ENCODE assay signal across 10 cellular contexts in genomic region chr3:151008699-151009098, GRCh38. TPM values are rescaled to one million over a fixed set of nuclear protein-coding genes. Genes with fewer than 3 reads are reported as not detected.
DNase-seq lines count a peak whose midpoint lies in the region; ATAC-seq, FAIRE-seq and TF ChIP-seq lines count a peak whose summit lies in the region.
"Had no signal": no experiment of that assay in that cellular context is flagged by ENCODE, and none has a peak within 500 bp of the region (broad histone marks: within the 10 kb centered on the region; RNA-seq: fewer than 3 reads in every experiment).

No MANE protein-coding gene starts in this region.

- CTCF ChIA-PET in endothelial cell of umbilical vein (lab: Charles Lee) = interaction anchor here (1.0 to 1.5 kb wide), 5 partner anchors 78 to 138 kb away, joined by 3 to 19 read pairs (median 12); partner anchors contain the start of gene MED12L

- H3F3A ChIP-seq in neural progenitor cell (ENCODE audit: low read depth) = peaks cover 28% of the 10 kb centered on the region

- BruUV-seq in endothelial cell of umbilical vein (replicated peaks; lab: Mats Ljungman, UMichigan) = no TSS peak

- no peaks in the 10 kb centered on the region for H3K36me3 ChIP-seq in endothelial cell of umbilical vein (ENCODE audit: control insufficient read depth in 2 of 2, extremely low read depth in 1 of 2, insufficient read depth in 2 of 2, low read length in 2 of 2)
- no peaks in the 10 kb centered on the region for H3K36me3 ChIP-seq in neural progenitor cell
- H3K36me3 ChIP-seq in kidney (ENCODE audit: control insufficient read depth in 1 of 2, insufficient read depth in 2 of 2, low read length in 2 of 2) = no peaks in the 10 kb centered on the region

- H3K9ac ChIP-seq in endothelial cell of umbilical vein (replicated peaks; ENCODE audit: extremely low read depth, insufficient read depth, low read length) = no peak overlapping the region
- no peak overlapping the region for H3K9ac ChIP-seq in neural progenitor cell
- no peak overlapping the region for H3K9ac ChIP-seq in kidney (ENCODE audit: low read length in 2 of 2)

- H3K36me3 Mint-ChIP-seq in neural progenitor cell = no peaks in the 10 kb centered on the region

- no peak for TF ChIP-seq POLR2A in endothelial cell of umbilical vein (IDR thresholded peaks at IDR 0.05; ENCODE audit: low read depth, low read length)

- peaks cover 11% of the 10 kb centered on the region for H3K4me1 Mint-ChIP-seq in neural progenitor cell
- H3K4me1 Mint-ChIP-seq: central memory CD8-positive, alpha-beta T cell had no signal

- H3K27me3 Mint-ChIP-seq in neural progenitor cell (ENCODE audit: insufficient read depth, low read depth) = peaks cover 9% of the 10 kb centered on the region

- DNase-seq in EL = peak; percentile 42
- peak; percentile 24 to 63 for DNase-seq in NCI-H526 (lab: John Stamatoyannopoulos, UW)
- peak; percentile 3 for DNase-seq in endothelial cell of umbilical vein (ENCODE audit: low read depth, low spot score)
- DNase-seq in neural progenitor cell (ENCODE audit: low spot score) = peak; percentile 53
- no peak for DNase-seq in NOMO-1 (lab: John Stamatoyannopoulos, UW; ENCODE audit: unreplicated experiment in 2 of 2)
- no peak for DNase-seq in kidney
- no peak for DNase-seq in NCI-H187 treated with DMSO at 0.1 percent for 48 hours (lab: John Stamatoyannopoulos, UW)
- DNase-seq: MM.1S had no signal

- no peak overlapping the region for H3K27ac Mint-ChIP-seq in neural progenitor cell

- no peaks in the 10 kb centered on the region for H3K9me3 Mint-ChIP-seq in neural progenitor cell
- H3K9me3 Mint-ChIP-seq: central memory CD8-positive, alpha-beta T cell had no signal

- H3K79me2 ChIP-seq in endothelial cell of umbilical vein (ENCODE audit: control insufficient read depth, insufficient read depth, low read length) (no peaks in the 10 kb centered on the region), neural progenitor cell (ENCODE audit: low read depth) (no peaks in the 10 kb centered on the region)

- H3K4me3 Mint-ChIP-seq in neural progenitor cell = no peak overlapping the region
- H3K4me3 Mint-ChIP-seq: central memory CD8-positive, alpha-beta T cell had no signal

- H3K4me3 ChIP-seq in endothelial cell of umbilical vein (replicated peaks in 1 of 3; ENCODE audit: insufficient read depth in 1 of 3, low read depth in 1 of 3, low read length in 3 of 3) (no peak overlapping the region), neural progenitor cell (no peak overlapping the region), kidney (ENCODE audit: low read length in 2 of 2) (no peak overlapping the region)

- no peaks in the 10 kb centered on the region for H3K9me3 ChIP-seq in endothelial cell of umbilical vein (replicated peaks; ENCODE audit: control insufficient read depth, insufficient read depth, low read length)
- no peaks in the 10 kb centered on the region for H3K9me3 ChIP-seq in neural progenitor cell (ENCODE audit: low read depth)
- no peaks in the 10 kb centered on the region for H3K9me3 ChIP-seq in kidney (ENCODE audit: control insufficient read depth in 1 of 2, low read length in 2 of 2)

- H3K4me1 ChIP-seq in endothelial cell of umbilical vein (ENCODE audit: control insufficient read depth, extremely low read depth, insufficient read depth, low read length) (peaks cover 6% of the 10 kb centered on the region), neural progenitor cell (peaks cover 29% of the 10 kb centered on the region), kidney (ENCODE audit: control insufficient read depth in 1 of 2, insufficient read depth in 1 of 2, low read depth in 1 of 2, low read length in 2 of 2) (no peaks in the 10 kb centered on the region)

- H3K4me2 ChIP-seq in endothelial cell of umbilical vein (ENCODE audit: insufficient read depth, low read length) = no peak overlapping the region
- H3K4me2 ChIP-seq in neural progenitor cell = no peak overlapping the region

- dilution Hi-C loops in endothelial cell of umbilical vein (cut with MboI; ENCODE audit: extremely low pct_ligation_motif_present, low sequenced_read_pairs) = no loop called here

- intact Hi-C loops in endothelial cell of umbilical vein (cut with micrococcal nuclease) = loop anchor here (1.0 kb wide), 1 partner anchor 138 kb away; no protein-coding TSS in a partner anchor
- intact Hi-C loops in kidney (cut with DNase I) = no loop called here

- TF ChIP-seq CTCF in endothelial cell of umbilical vein (IDR thresholded peaks at IDR 0.05; ENCODE audit: extremely low read depth in 1 of 2, insufficient read depth in 1 of 2, low read depth in 1 of 2, low read length in 2 of 2) (no peak), neural progenitor cell (IDR thresholded peaks at IDR 0.05) (peak; percentile 48), kidney (IDR thresholded peaks at IDR 0.05; ENCODE audit: borderline replicate concordance, extremely low read depth, insufficient read depth) (no peak)

- H3K9me1 ChIP-seq in endothelial cell of umbilical vein (replicated peaks; ENCODE audit: control insufficient read depth, extremely low read depth, insufficient read depth, low read length) = no peaks in the 10 kb centered on the region

- no peak overlapping the region for H3K27ac ChIP-seq in endothelial cell of umbilical vein (ENCODE audit: insufficient read depth, low read depth, low read length)
- H3K27ac ChIP-seq in neural progenitor cell = no peak overlapping the region
- H3K27ac ChIP-seq in kidney (ENCODE audit: low read depth in 2 of 2, low read length in 2 of 2) = no peak overlapping the region

- H2AFZ ChIP-seq in endothelial cell of umbilical vein (ENCODE audit: low read depth, low read length) = no peak overlapping the region
- no peak overlapping the region for H2AFZ ChIP-seq in neural progenitor cell (replicated peaks)

- H4K20me1 ChIP-seq in endothelial cell of umbilical vein (replicated peaks; ENCODE audit: control insufficient read depth, extremely low read depth, insufficient read depth, low read length) = no peaks in the 10 kb centered on the region
- H4K20me1 ChIP-seq in neural progenitor cell (ENCODE audit: low read depth) = no peaks in the 10 kb centered on the region

- ATAC-seq in HG03565 (IDR thresholded peaks at IDR 0.05; ENCODE audit: unreplicated experiment) = no peak

- H3K27me3 ChIP-seq in endothelial cell of umbilical vein (ENCODE audit: control insufficient read depth in 2 of 2, insufficient read depth in 2 of 2, low read length in 2 of 2) = peaks cover 2 to 10% of the 10 kb centered on the region in 2 experiments
- H3K27me3 ChIP-seq in neural progenitor cell = no peaks in the 10 kb centered on the region

- POLR2A ChIA-PET in endothelial cell of umbilical vein (lab: Charles Lee) = no interaction called here

- FAIRE-seq in endothelial cell of umbilical vein (lab: Jason Lieb, UNC) (no peak), kidney (lab: Jason Lieb, UNC) (no peak)

TF ChIP-seq in endothelial cell of umbilical vein, 7 proteins besides CTCF, POLR2A, EP300 and RAD21:
- no peak for TF ChIP-seq GATA2 (IDR thresholded peaks at IDR 0.05; ENCODE audit: insufficient read depth, insufficient read length, low read depth, low read length)
- no peak for TF ChIP-seq FOS (IDR thresholded peaks at IDR 0.05; ENCODE audit: borderline replicate concordance, insufficient read depth, low read length)
- TF ChIP-seq POLR2AphosphoS5 (IDR thresholded peaks at IDR 0.05; ENCODE audit: insufficient read depth, low read depth, low read length) = no peak
- no peak for TF ChIP-seq JUN (IDR thresholded peaks at IDR 0.05; ENCODE audit: borderline replicate concordance, insufficient read depth, insufficient read length, low read depth)
- no peak for TF ChIP-seq MYC (IDR thresholded peaks at IDR 0.05; ENCODE audit: low read depth, low read length)
- TF ChIP-seq MAX (IDR thresholded peaks at IDR 0.05; ENCODE audit: insufficient read depth, insufficient read length) = no peak
- no peak for TF ChIP-seq EZH2 (IDR thresholded peaks at IDR 0.05; ENCODE audit: borderline replicate concordance, low read depth, low read length, severe bottlenecking)

RNA-seq across cellular contexts. Expression of gene CLRN1, which starts 36.2 kb away (rescaled TPM):
- not detected in 2 replicates for total RNA-seq in endothelial cell of umbilical vein
- not detected in 2 replicates for polyA plus RNA-seq in endothelial cell of umbilical vein
- not detected in 2 replicates for polyA plus RNA-seq in endothelial cell of umbilical vein (2011; cell fraction: cytosol; rRNA removed)
- polyA plus RNA-seq in endothelial cell of umbilical vein (2011; cell fraction: nucleus; rRNA removed) = not detected in 2 replicates
- not detected in 2 replicates for polyA plus RNA-seq in endothelial cell of umbilical vein (2012)
- not detected in 2 replicates for polyA minus RNA-seq in endothelial cell of umbilical vein
- polyA minus RNA-seq in endothelial cell of umbilical vein (2011; cell fraction: cytosol; rRNA and poly(A)+ RNA removed) = not detected
- polyA minus RNA-seq in endothelial cell of umbilical vein (2011; cell fraction: nucleus; rRNA and poly(A)+ RNA removed) = not detected in 2 replicates
- total RNA-seq in neural progenitor cell (ENCODE audit: low replicate concordance) = not detected in 2 replicates
- not detected for total RNA-seq in kidney
- not detected for polyA plus RNA-seq in kidney (ENCODE audit: insufficient read depth, low read depth, low replicate concordance)

Comparison
In these comparisons a context has a peak if more than half of its experiments do, and no peak if none do; other contexts are left out.
1. DNase-seq: peak in EL (single experiment), NCI-H526 (2 of 2), endothelial cell of umbilical vein (single experiment) and neural progenitor cell (single experiment); none in NOMO-1 (0 of 2), kidney (single experiment) and NCI-H187 treated with DMSO at 0.1 percent for 48 hours (single experiment).